17 cellular contexts compared by ENCODE assay signal in the genomic region with DNA sequence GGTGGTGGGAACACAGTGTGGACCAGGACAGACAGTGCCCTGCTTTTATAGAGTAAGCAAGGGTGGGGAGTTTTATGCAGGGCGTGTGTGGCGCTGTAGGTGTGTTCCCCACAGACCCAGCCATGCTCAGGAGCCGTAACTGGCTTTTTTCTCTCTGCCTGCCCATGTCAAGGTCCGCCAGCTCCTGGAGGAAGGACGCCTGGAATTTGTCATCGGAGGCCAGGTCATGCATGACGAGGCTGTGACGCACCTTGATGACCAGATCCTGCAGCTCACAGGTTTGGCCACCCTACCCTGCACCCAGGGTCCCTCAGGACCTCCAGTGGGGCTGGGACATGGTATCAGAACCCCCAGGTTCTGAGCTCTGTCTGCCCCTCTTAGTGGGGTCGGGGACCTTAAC. TPM values are rescaled to one million over a fixed set of nuclear protein-coding genes. Genes with fewer than 3 reads are reported as not detected.
DNase-seq lines count a peak whose midpoint lies in the region; ATAC-seq and TF ChIP-seq lines count a peak whose summit lies in the region.
"Had no signal": no experiment of that assay in that cellular context is flagged by ENCODE, and none has a peak within 500 bp of the region (broad histone marks: within the 10 kb centered on the region; RNA-seq: fewer than 3 reads in every experiment).

No MANE protein-coding gene starts in this region.

- no peaks in the 10 kb centered on the region for H3K27me3 ChIP-seq in thyroid gland
- no peaks in the 10 kb centered on the region for H3K27me3 ChIP-seq in naive thymus-derived CD4-positive, alpha-beta T cell (ENCODE audit: control insufficient read depth in 2 of 2, insufficient read depth in 2 of 2, low read length in 2 of 2)
- H3K27me3 ChIP-seq: BLaER1 had no signal

- no peaks in the 10 kb centered on the region for H3K9me3 ChIP-seq in thyroid gland
- no peaks in the 10 kb centered on the region for H3K9me3 ChIP-seq in naive thymus-derived CD4-positive, alpha-beta T cell (ENCODE audit: control insufficient read depth in 2 of 3, low read length in 3 of 3)
- H3K9me3 ChIP-seq: BE2C, Caco-2 had no signal

- peaks cover 24 to 40% of the 10 kb centered on the region in 2 donors for H3K4me1 ChIP-seq in thyroid gland
- H3K4me1 ChIP-seq in naive thymus-derived CD4-positive, alpha-beta T cell (ENCODE audit: control insufficient read depth in 2 of 2, insufficient read depth in 2 of 2, low read length in 2 of 2): peaks cover 5 to 9% of the 10 kb centered on the region in 2 donors
- H3K4me1 ChIP-seq: BE2C had no signal

- TF ChIP-seq CTCF in thyroid gland (IDR thresholded peaks at IDR 0.05): no peak

- no peak overlapping the region for H3K4me3 Mint-ChIP-seq in naive thymus-derived CD4-positive, alpha-beta T cell
- H3K4me3 Mint-ChIP-seq: CD4-positive, alpha-beta T cell; CD8-positive, alpha-beta T cell had no signal

- no peak overlapping the region for H3K27ac Mint-ChIP-seq in naive thymus-derived CD4-positive, alpha-beta T cell
- H3K27ac Mint-ChIP-seq: CD4-positive, alpha-beta T cell; CD8-positive, alpha-beta T cell had no signal

- no peaks in the 10 kb centered on the region for H3K27me3 Mint-ChIP-seq in naive thymus-derived CD4-positive, alpha-beta T cell
- H3K27me3 Mint-ChIP-seq: CD4-positive, alpha-beta T cell had no signal

- H3K36me3 Mint-ChIP-seq in naive thymus-derived CD4-positive, alpha-beta T cell: peaks cover 21 to 56% (median 46%) of the 10 kb centered on the region in 5 donors

- peaks cover 6 to 15% of the 10 kb centered on the region in 2 donors for H3K36me3 ChIP-seq in thyroid gland
- H3K36me3 ChIP-seq in naive thymus-derived CD4-positive, alpha-beta T cell (ENCODE audit: control insufficient read depth in 2 of 3, insufficient read depth in 3 of 3, low read length in 3 of 3): peaks cover 6 to 68% (median 26%) of the 10 kb centered on the region in 3 experiments
- H3K36me3 ChIP-seq: BE2C had no signal

- H3K4me3 ChIP-seq in thyroid gland (replicated peaks in 1 of 3): no peak overlapping the region
- no peak overlapping the region for H3K4me3 ChIP-seq in naive thymus-derived CD4-positive, alpha-beta T cell (ENCODE audit: low read length)
- H3K4me3 ChIP-seq: BLaER1 had no signal

- CTCF ChIA-PET in naive thymus-derived CD4-positive, alpha-beta T cell (lab: Charles Lee): no interaction called here

- ATAC-seq in GM18873 (IDR thresholded peaks at IDR 0.05; ENCODE audit: low FRiP score, unreplicated experiment): no peak
- ATAC-seq in naive thymus-derived CD4-positive, alpha-beta T cell: no peak
- ATAC-seq: CD8-positive, alpha-beta T cell had no signal

- DNase-seq in Caki2 (ENCODE audit: low read depth) (peak; percentile 72), left kidney (ENCODE audit: low read depth, low spot score) (peak; percentile 16), thyroid gland (peak; percentile 72 to 86), C1 segment of cervical spinal cord (lab: John Stamatoyannopoulos, UW) (no peak)
- no peak for DNase-seq in naive thymus-derived CD4-positive, alpha-beta T cell
- DNase-seq: 8988T; ACHN; BE2C; Caco-2; CD4-positive, alpha-beta T cell; CD8-positive, alpha-beta T cell; DMS79 treated with DMSO at 0.1 percent for 48 hours; GF-D8 had no signal

- H3K4me1 Mint-ChIP-seq in naive thymus-derived CD4-positive, alpha-beta T cell: peaks cover 6 to 17% (median 9%) of the 10 kb centered on the region in 7 donors

- POLR2A ChIA-PET in naive thymus-derived CD4-positive, alpha-beta T cell (lab: Charles Lee): no interaction called here

- 50 to 54% methylated on average over 6 of the region's 9 CpGs for WGBS in thyroid gland, 2 donors

- in situ Hi-C loops in Caki2 (cut with HindIII; ENCODE audit: low pct_unique_long_range_greater_than_20kb, low sequenced_read_pairs): no loop called here

- H3K27ac ChIP-seq in thyroid gland: peak overlapping the region; percentile 39 to 68 (median 66)
- no peak overlapping the region for H3K27ac ChIP-seq in naive thymus-derived CD4-positive, alpha-beta T cell (ENCODE audit: low read depth, low read length)
- H3K27ac ChIP-seq: BLaER1, C4-2B had no signal

- intact Hi-C loops in thyroid gland (cut with DNase I): no loop called here
- intact Hi-C loops in naive thymus-derived CD4-positive, alpha-beta T cell (cut with micrococcal nuclease): loop anchor here (5.0 to 10.0 kb wide), 2 partner anchors 94 to 207 kb away; partner anchors contain the start of gene KIAA0232 (in 1 of the 2)

- peaks cover 0 to 10% (median 0%) of the 10 kb centered on the region in 11 donors for H3K9me3 Mint-ChIP-seq in naive thymus-derived CD4-positive, alpha-beta T cell
- H3K9me3 Mint-ChIP-seq: CD4-positive, alpha-beta T cell; CD8-positive, alpha-beta T cell had no signal

- no peak for TF ChIP-seq EP300 in Ishikawa (IDR thresholded peaks at IDR 0.05; ENCODE audit: borderline replicate concordance)

- TF ChIP-seq RAD21 in Ishikawa (IDR thresholded peaks at IDR 0.05; ENCODE audit: low read depth): no peak

- peak in 1 of 2 donors; percentile 15 for TF ChIP-seq POLR2A in thyroid gland (IDR thresholded peaks at IDR 0.05)

TF ChIP-seq in Ishikawa, 13 proteins besides CTCF, POLR2A, EP300 and RAD21:
- TF ChIP-seq EGR1 (IDR thresholded peaks at IDR 0.05): no peak
- 0 out of 2 replicates have a peak, but pooled peaks have one; percentile 22 for TF ChIP-seq TEAD4 (IDR thresholded peaks at IDR 0.05)

RNA-seq across cellular contexts. Expression of gene MAN2B2, which starts 3.2 kb away (rescaled TPM):
- 3.2 and 8.3 TPM in 2 replicates for total RNA-seq in Caki2 (2014; rRNA removed; shearing (Covaris generic); ENCODE audit: low replicate concordance)
- total RNA-seq in thyroid gland: 10 to 100 TPM; 32.7 to 95.3 (median 80.2) TPM
- total RNA-seq in naive thymus-derived CD4-positive, alpha-beta T cell: 10 to 100 TPM; 28.7 to 56.2 (median 39.4) TPM
- polyA plus RNA-seq in naive thymus-derived CD4-positive, alpha-beta T cell: 10 to 100 TPM; 10.5 to 31.4 TPM

Comparison
In these comparisons a context has a peak if more than half of its experiments do, and no peak if none do; other contexts are left out.
1. DNase-seq: peak in Caki2 (single experiment), left kidney (single experiment) and thyroid gland (2 of 2); none in C1 segment of cervical spinal cord (0 of 14) and naive thymus-derived CD4-positive, alpha-beta T cell (0 of 9).